In genomic region chr20:11708223-11708622, GRCh38 we compare ENCODE assay signal across 6 cellular contexts.
A peak's percentile ranks its signal among the peaks of the same experiment; 100 is the strongest.
DNase-seq lines count a peak whose midpoint lies in the region; FAIRE-seq and TF ChIP-seq lines count a peak whose summit lies in the region.
"Not testable (repeated sequence)": the region's sequence is repeated elsewhere in the genome, so short reads cannot be mapped to it uniquely, and the experiment has no call there.

No MANE protein-coding gene starts in this region.

- H3K9ac ChIP-seq in BLaER1 treated with 17β-estradiol and CSF1 and Interleukin-3, amounts not matched to agents 10 nM and 100 nM = 0 out of 22 replicates have a peak overlapping the region, but pooled peaks of 1 of the 11 experiments have one; percentile 36
- H3K9ac ChIP-seq in kidney (ENCODE audit: low read length in 2 of 2) = not testable (repeated sequence)

- peak overlapping the region; percentile 32 to 61 (median 56); a peak in 21 of 22 replicates for H3K4me2 ChIP-seq in BLaER1 treated with 17β-estradiol and CSF1 and Interleukin-3, amounts not matched to agents 10 nM and 100 nM

- peaks cover 10% of the 10 kb centered on the region for H3K27me3 Mint-ChIP-seq in nephron progenitor cell (ENCODE audit: low read depth, poor library complexity)
- H3K27me3 Mint-ChIP-seq in progenitor cell of endocrine pancreas = not testable (repeated sequence)

- intact Hi-C loops in kidney (cut with DNase I) = not testable (repeated sequence)

- H3K4me1 ChIP-seq in BLaER1 treated with 17β-estradiol and CSF1 and Interleukin-3, amounts not matched to agents 10 nM and 100 nM = peaks cover 0 to 38% (median 14%) of the 10 kb centered on the region in 10 experiments; a peak in 14 of 20 replicates
- not testable (repeated sequence) for H3K4me1 ChIP-seq in kidney (ENCODE audit: control insufficient read depth in 1 of 2, insufficient read depth in 1 of 2, low read depth in 1 of 2, low read length in 2 of 2)

- H3K27ac Mint-ChIP-seq in nephron progenitor cell (peak overlapping the region; percentile 41), progenitor cell of endocrine pancreas (peak overlapping the region; percentile 27)

- H3K4me3 ChIP-seq in BLaER1 treated with 17β-estradiol and CSF1 and Interleukin-3, amounts not matched to agents 10 nM and 100 nM; kidney (ENCODE audit: low read length in 2 of 2): not testable (repeated sequence)

- TF ChIP-seq CTCF in kidney (IDR thresholded peaks at IDR 0.05; ENCODE audit: borderline replicate concordance, extremely low read depth, insufficient read depth); nephron progenitor cell (IDR thresholded peaks at IDR 0.05); progenitor cell of endocrine pancreas (IDR thresholded peaks at IDR 0.05; ENCODE audit: unreplicated experiment): not testable (repeated sequence)

- H3K36me3 ChIP-seq in BLaER1 treated with 17β-estradiol and CSF1 and Interleukin-3, amounts not matched to agents 10 nM and 100 nM; kidney (ENCODE audit: control insufficient read depth in 1 of 2, insufficient read depth in 2 of 2, low read length in 2 of 2): not testable (repeated sequence)

- H4K20me1 ChIP-seq in BLaER1 treated with 17β-estradiol and CSF1 and Interleukin-3, amounts not matched to agents 10 nM and 100 nM = not testable (repeated sequence)

- H3K4me1 Mint-ChIP-seq in nephron progenitor cell; progenitor cell of endocrine pancreas (ENCODE audit: low read depth): not testable (repeated sequence)

- not testable (repeated sequence) for H3K27me3 ChIP-seq in BLaER1 treated with 17β-estradiol and CSF1 and Interleukin-3, amounts not matched to agents 10 nM and 100 nM

- H3K9me3 ChIP-seq in BLaER1 treated with 17β-estradiol and CSF1 and Interleukin-3, amounts not matched to agents 10 nM and 100 nM (replicated peaks in 1 of 11) = peaks cover 5 to 52% (median 30%) of the 10 kb centered on the region in 11 experiments; a peak in 18 of 22 replicates
- not testable (repeated sequence) for H3K9me3 ChIP-seq in kidney (ENCODE audit: control insufficient read depth in 1 of 2, low read length in 2 of 2)

- DNase-seq in RCC 7860 (ENCODE audit: low spot score) (peak; percentile 40), kidney (peak; percentile 75), kidney tubule cell (ENCODE audit: low spot score) (peak; percentile 85)
- not testable (repeated sequence) for DNase-seq in nephron progenitor cell; progenitor cell of endocrine pancreas (ENCODE audit: low spot score, unreplicated experiment)

- H3K36me3 Mint-ChIP-seq in nephron progenitor cell (ENCODE audit: low read depth) = peaks cover 33% of the 10 kb centered on the region
- not testable (repeated sequence) for H3K36me3 Mint-ChIP-seq in progenitor cell of endocrine pancreas (ENCODE audit: insufficient read depth)

- FAIRE-seq in RCC 7860 (lab: Jason Lieb, UNC) = peak; percentile 57
- FAIRE-seq in kidney (lab: Jason Lieb, UNC) = not testable (repeated sequence)

- not testable (repeated sequence) for H3K4me3 Mint-ChIP-seq in nephron progenitor cell; progenitor cell of endocrine pancreas (ENCODE audit: low read depth)

- peak overlapping the region in 4 of 11 experiments; percentile 15 to 77 (median 44); a peak in 6 of 22 replicates for H3K27ac ChIP-seq in BLaER1 treated with 17β-estradiol and CSF1 and Interleukin-3, amounts not matched to agents 10 nM and 100 nM
- not testable (repeated sequence) for H3K27ac ChIP-seq in kidney (ENCODE audit: low read depth in 2 of 2, low read length in 2 of 2)

- H3K9me3 Mint-ChIP-seq in nephron progenitor cell = peaks cover 61% of the 10 kb centered on the region
- peaks cover 21% of the 10 kb centered on the region for H3K9me3 Mint-ChIP-seq in progenitor cell of endocrine pancreas (ENCODE audit: low read depth)
